Comparison of ENCODE assay signal across 2 cellular contexts in the genomic region with DNA sequence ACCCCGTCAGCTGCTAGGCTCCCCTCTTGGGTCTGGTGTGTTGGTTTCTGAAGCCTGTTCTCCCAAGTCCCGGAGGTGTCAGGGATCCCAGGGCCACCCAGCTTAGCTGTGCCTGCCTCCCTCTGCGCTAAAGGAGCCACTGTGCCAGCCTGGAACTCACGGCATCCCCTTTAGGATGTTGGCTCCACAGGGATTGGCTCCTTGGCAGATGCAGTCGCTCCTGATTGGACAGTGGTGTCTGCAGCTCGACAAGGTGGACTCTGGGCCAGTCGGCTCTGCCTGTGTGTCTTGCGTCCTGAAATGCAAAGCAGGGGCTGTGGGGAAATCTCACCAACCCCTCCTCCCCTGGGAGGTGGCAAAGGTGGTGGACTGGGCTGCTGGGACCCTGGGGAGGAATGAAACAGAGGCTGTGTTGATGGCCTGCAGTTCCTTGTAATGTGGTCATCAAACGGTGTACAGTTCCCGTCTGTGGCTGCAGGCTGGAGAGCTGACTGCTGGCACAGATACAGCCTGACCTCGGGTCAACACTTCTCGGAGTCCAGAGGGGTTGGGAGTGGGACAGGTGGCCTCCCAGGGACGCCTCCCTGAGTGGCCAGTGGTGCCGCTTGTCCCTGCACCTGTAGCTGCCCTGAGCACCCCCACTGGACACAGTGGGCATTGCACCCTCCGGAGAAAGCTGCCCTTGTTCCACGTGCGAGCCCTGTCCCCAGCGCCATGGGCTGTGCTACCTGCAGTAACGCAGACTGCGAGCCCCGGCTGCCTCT.
A peak's percentile ranks its signal among the peaks of the same experiment; 100 is the strongest.
TF ChIP-seq lines count a peak whose summit lies in the region.

No MANE protein-coding gene starts in this region.

TF ChIP-seq in HEK293, 187 proteins besides CTCF, POLR2A, EP300 and RAD21 (continues in another document):
- no peak for TF ChIP-seq ZNF701 (tag by site-specific recombination; IDR thresholded peaks at IDR 0.05)
- TF ChIP-seq GLIS1 (tag by site-specific recombination; IDR thresholded peaks at IDR 0.05) = peak; percentile 57
- TF ChIP-seq ZFHX2 (tag by site-specific recombination; conservative IDR thresholded peaks at IDR 0.05) = no peak
- TF ChIP-seq ZNF610 (tag by site-specific recombination; IDR thresholded peaks at IDR 0.05; ENCODE audit: borderline replicate concordance) = no peak
- no peak for TF ChIP-seq KLF1 (tag by site-specific recombination; IDR thresholded peaks at IDR 0.05)
- peak; percentile 99 for TF ChIP-seq SCRT2 (tag by site-specific recombination; IDR thresholded peaks at IDR 0.05)
- no peak for TF ChIP-seq ZNF473 (tag by site-specific recombination; IDR thresholded peaks at IDR 0.05)
- TF ChIP-seq HOXD13 (CRISPR knock-in tag; IDR thresholded peaks at IDR 0.05; ENCODE audit: borderline replicate concordance) = no peak
- TF ChIP-seq ZNF707 (tag by site-specific recombination; IDR thresholded peaks at IDR 0.05) = no peak
- TF ChIP-seq, protein P1, sequence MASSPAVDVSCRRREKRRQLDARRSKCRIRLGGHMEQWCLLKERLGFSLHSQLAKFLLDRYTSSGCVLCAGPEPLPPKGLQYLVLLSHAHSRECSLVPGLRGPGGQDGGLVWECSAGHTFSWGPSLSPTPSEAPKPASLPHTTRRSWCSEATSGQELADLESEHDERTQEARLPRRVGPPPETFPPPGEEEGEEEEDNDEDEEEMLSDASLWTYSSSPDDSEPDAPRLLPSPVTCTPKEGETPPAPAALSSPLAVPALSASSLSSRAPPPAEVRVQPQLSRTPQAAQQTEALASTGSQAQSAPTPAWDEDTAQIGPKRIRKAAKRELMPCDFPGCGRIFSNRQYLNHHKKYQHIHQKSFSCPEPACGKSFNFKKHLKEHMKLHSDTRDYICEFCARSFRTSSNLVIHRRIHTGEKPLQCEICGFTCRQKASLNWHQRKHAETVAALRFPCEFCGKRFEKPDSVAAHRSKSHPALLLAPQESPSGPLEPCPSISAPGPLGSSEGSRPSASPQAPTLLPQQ (tag by site-specific recombination; IDR thresholded peaks at IDR 0.05) = peak; percentile 35; the same call in 1 of the 2 replicates
- TF ChIP-seq ZNF274 (IDR thresholded peaks at IDR 0.05; ENCODE audit: low read length) = no peak
- no peak for TF ChIP-seq ZNF274 (tag by site-specific recombination; IDR thresholded peaks at IDR 0.05; ENCODE audit: borderline replicate concordance)
- TF ChIP-seq ZBTB48 (tag by site-specific recombination; IDR thresholded peaks at IDR 0.05) = peak; percentile 51; the same call in 1 of the 2 replicates
- TF ChIP-seq ZNF23 (tag by site-specific recombination; IDR thresholded peaks at IDR 0.05; ENCODE audit: borderline replicate concordance) = no peak
- no peak for TF ChIP-seq ZNF48 (tag by site-specific recombination; IDR thresholded peaks at IDR 0.05)
- TF ChIP-seq, protein P2, sequence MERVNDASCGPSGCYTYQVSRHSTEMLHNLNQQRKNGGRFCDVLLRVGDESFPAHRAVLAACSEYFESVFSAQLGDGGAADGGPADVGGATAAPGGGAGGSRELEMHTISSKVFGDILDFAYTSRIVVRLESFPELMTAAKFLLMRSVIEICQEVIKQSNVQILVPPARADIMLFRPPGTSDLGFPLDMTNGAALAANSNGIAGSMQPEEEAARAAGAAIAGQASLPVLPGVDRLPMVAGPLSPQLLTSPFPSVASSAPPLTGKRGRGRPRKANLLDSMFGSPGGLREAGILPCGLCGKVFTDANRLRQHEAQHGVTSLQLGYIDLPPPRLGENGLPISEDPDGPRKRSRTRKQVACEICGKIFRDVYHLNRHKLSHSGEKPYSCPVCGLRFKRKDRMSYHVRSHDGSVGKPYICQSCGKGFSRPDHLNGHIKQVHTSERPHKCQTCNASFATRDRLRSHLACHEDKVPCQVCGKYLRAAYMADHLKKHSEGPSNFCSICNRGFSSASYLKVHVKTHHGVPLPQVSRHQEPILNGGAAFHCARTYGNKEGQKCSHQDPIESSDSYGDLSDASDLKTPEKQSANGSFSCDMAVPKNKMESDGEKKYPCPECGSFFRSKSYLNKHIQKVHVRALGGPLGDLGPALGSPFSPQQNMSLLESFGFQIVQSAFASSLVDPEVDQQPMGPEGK (tag by site-specific recombination; IDR thresholded peaks at IDR 0.05) = peak; percentile 11; the same call in 1 of the 2 replicates
- TF ChIP-seq ZNF2 (tag by site-specific recombination; IDR thresholded peaks at IDR 0.05) = 0 out of 2 replicates have a peak, but pooled peaks have one; percentile 44
- TF ChIP-seq SCRT1 (tag by site-specific recombination; IDR thresholded peaks at IDR 0.05; ENCODE audit: borderline replicate concordance) = peak; percentile 97
- TF ChIP-seq ZNF24 (tag by site-specific recombination; IDR thresholded peaks at IDR 0.05) = no peak
- no peak for TF ChIP-seq ZNF398 (tag by site-specific recombination; IDR thresholded peaks at IDR 0.05)
- no peak for TF ChIP-seq ZNF157 (tag by site-specific recombination; IDR thresholded peaks at IDR 0.05)
- TF ChIP-seq SP2 (tag by site-specific recombination; IDR thresholded peaks at IDR 0.05) = peak; percentile 71
- no peak for TF ChIP-seq ZBTB10 (tag by site-specific recombination; IDR thresholded peaks at IDR 0.05)
- no peak for TF ChIP-seq ZNF530 (tag by site-specific recombination; IDR thresholded peaks at IDR 0.05; ENCODE audit: low read depth)

TF ChIP-seq in HepG2, 621 proteins besides CTCF, POLR2A, EP300 and RAD21 (continues in another document):
- TF ChIP-seq DNMT1 (CRISPR knock-in tag; IDR thresholded peaks at IDR 0.05) (0 out of 2 replicates have a peak, but pooled peaks have one; percentile 63), HNRNPLL (IDR thresholded peaks at IDR 0.05; ENCODE audit: low read depth, low read length, poor library complexity, severe bottlenecking) (peak; percentile 45), SRSF1 (optimal IDR thresholded peaks at IDR 0.05; ENCODE audit: low read depth, low read length) (peak; percentile 87), NR2F6 (IDR thresholded peaks at IDR 0.05) (peak; percentile 22; the same call in 1 of the 2 replicates), NR2F6 (CRISPR knock-in tag; IDR thresholded peaks at IDR 0.05) (0 out of 2 replicates have a peak, but pooled peaks have one; percentile 14), AFF4 (CRISPR knock-in tag; IDR thresholded peaks at IDR 0.05) (no peak), NFYC (CRISPR knock-in tag; IDR thresholded peaks at IDR 0.05) (peak; percentile 80), MIER2 (CRISPR knock-in tag; IDR thresholded peaks at IDR 0.05) (0 out of 2 replicates have a peak, but pooled peaks have one; percentile 31), STAG1 (CRISPR knock-in tag; IDR thresholded peaks at IDR 0.05) (peak; percentile 52), TEAD2 (CRISPR knock-in tag; IDR thresholded peaks at IDR 0.05) (no peak), NFYB (CRISPR knock-in tag; IDR thresholded peaks at IDR 0.05) (peak; percentile 88), KDM2A (CRISPR knock-in tag; IDR thresholded peaks at IDR 0.05; ENCODE audit: borderline replicate concordance, low read depth) (peak; percentile 14; the same call in 1 of the 2 replicates), HOXA3 (CRISPR knock-in tag; IDR thresholded peaks at IDR 0.05) (0 out of 2 replicates have a peak, but pooled peaks have one; percentile 17), HNRNPL (IDR thresholded peaks at IDR 0.05; ENCODE audit: low read depth, low read length) (0 out of 2 replicates have a peak, but pooled peaks have one; percentile 25), MXD1 (CRISPR knock-in tag; IDR thresholded peaks at IDR 0.05) (0 out of 2 replicates have a peak, but pooled peaks have one; percentile 42), SOX6 (IDR thresholded peaks at IDR 0.05) (no peak), SOX6 (CRISPR knock-in tag; IDR thresholded peaks at IDR 0.05) (0 out of 2 replicates have a peak, but pooled peaks have one; percentile 29), SALL1 (CRISPR knock-in tag; IDR thresholded peaks at IDR 0.05) (0 out of 2 replicates have a peak, but pooled peaks have one; percentile 25), ZNF687 (CRISPR knock-in tag; IDR thresholded peaks at IDR 0.05) (peak; percentile 66), DNMT3B (CRISPR knock-in tag; conservative IDR thresholded peaks at IDR 0.05) (no peak), POGZ (CRISPR knock-in tag; IDR thresholded peaks at IDR 0.05) (0 out of 2 replicates have a peak, but pooled peaks have one; percentile 15), ZFP91 (CRISPR knock-in tag; IDR thresholded peaks at IDR 0.05; ENCODE audit: borderline replicate concordance) (peak; percentile 45; the same call in 1 of the 2 replicates), JUNB (CRISPR knock-in tag; IDR thresholded peaks at IDR 0.05; ENCODE audit: borderline replicate concordance) (no peak), NR2C2 (CRISPR knock-in tag; IDR thresholded peaks at IDR 0.05; ENCODE audit: borderline replicate concordance) (no peak), ETV5 (CRISPR knock-in tag; IDR thresholded peaks at IDR 0.05; ENCODE audit: borderline replicate concordance) (0 out of 2 replicates have a peak, but pooled peaks have one; percentile 10)
- TF ChIP-seq, protein P3, sequence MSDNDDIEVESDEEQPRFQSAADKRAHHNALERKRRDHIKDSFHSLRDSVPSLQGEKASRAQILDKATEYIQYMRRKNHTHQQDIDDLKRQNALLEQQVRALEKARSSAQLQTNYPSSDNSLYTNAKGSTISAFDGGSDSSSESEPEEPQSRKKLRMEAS (IDR thresholded peaks at IDR 0.05) = peak; percentile 72; the same call in 1 of the 2 replicates
- TF ChIP-seq, protein P4, sequence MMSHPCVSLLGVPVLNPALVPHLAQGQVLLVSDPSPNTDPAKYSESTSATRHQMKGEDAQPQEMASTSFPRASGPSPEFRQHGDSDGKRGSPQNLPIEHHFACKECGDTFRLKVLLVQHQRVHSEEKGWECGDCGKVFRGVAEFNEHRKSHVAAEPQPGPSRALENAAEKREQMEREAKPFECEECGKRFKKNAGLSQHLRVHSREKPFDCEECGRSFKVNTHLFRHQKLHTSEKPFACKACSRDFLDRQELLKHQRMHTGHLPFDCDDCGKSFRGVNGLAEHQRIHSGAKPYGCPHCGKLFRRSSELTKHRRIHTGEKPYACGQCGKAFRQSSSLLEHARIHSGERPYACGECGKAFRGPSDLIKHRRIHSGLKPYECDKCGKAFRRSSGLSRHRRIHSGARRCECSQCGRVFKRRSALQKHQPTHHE (CRISPR knock-in tag; IDR thresholded peaks at IDR 0.05; ENCODE audit: borderline replicate concordance) = no peak
